ENCODE assay signal across 19 cellular contexts in genomic region chr2:180208841-180209240, GRCh38.
A peak's percentile ranks its signal among the peaks of the same experiment; 100 is the strongest.
DNase-seq lines count a peak whose midpoint lies in the region; ATAC-seq and TF ChIP-seq lines count a peak whose summit lies in the region.
"Had no signal": no experiment of that assay in that cellular context is flagged by ENCODE, and none has a peak within 500 bp of the region (broad histone marks: within the 10 kb centered on the region; RNA-seq: fewer than 3 reads in every experiment).

No MANE protein-coding gene starts in this region.

- ATAC-seq in HG02642 (IDR thresholded peaks at IDR 0.05; ENCODE audit: poor library complexity, unreplicated experiment): no peak
- ATAC-seq: activated CD4-positive, CD25-positive, alpha-beta regulatory T cell treated with anti-CD3 and anti-CD28 coated beads, Interleukin-2, amount 50 U/mL, for 24 hours; HCT116; left lung; psoas muscle; T-helper 17 cell had no signal

- TF ChIP-seq CTCF in fibroblast of the aortic adventitia (IDR thresholded peaks at IDR 0.05; ENCODE audit: insufficient read depth, low read length) (no peak), smooth muscle cell (IDR thresholded peaks at IDR 0.05; ENCODE audit: borderline replicate concordance, insufficient read depth, poor library complexity, severe bottlenecking) (no peak)

- peak; percentile 53 for DNase-seq in HS-27A (ENCODE audit: low read depth)
- DNase-seq in adipocyte (ENCODE audit: low read depth): peak; percentile 43
- DNase-seq in fibroblast of the aortic adventitia (ENCODE audit: low read depth): peak; percentile 61
- no peak for DNase-seq in smooth muscle cell (lab: John Stamatoyannopoulos, UW; ENCODE audit: unreplicated experiment)
- no peak for DNase-seq in NCI-H510A treated with DMSO at 0.1 percent for 48 hours (lab: John Stamatoyannopoulos, UW)
- DNase-seq in caudate nucleus (lab: John Stamatoyannopoulos, UW): no peak
- DNase-seq: activated naive CD4-positive, alpha-beta T cell treated with anti-CD3 and anti-CD28 coated beads for 36 hours; CD4-positive, alpha-beta memory T cell; hippocampal formation; left lung; naive B cell; NCI-H187 treated with DMSO at 0.1 percent for 48 hours; NCI-H526; Peyer's patch; psoas muscle; T-helper 17 cell had no signal

- H3K27me3 ChIP-seq in adipocyte (replicated peaks; ENCODE audit: control insufficient read depth, insufficient read depth, low read length) (no peaks in the 10 kb centered on the region), smooth muscle cell (ENCODE audit: low read depth) (no peaks in the 10 kb centered on the region)
- H3K27me3 ChIP-seq: left lung, Peyer's patch had no signal

- no peak overlapping the region for H3K9ac ChIP-seq in adipocyte (ENCODE audit: low read length)
- H3K9ac ChIP-seq in smooth muscle cell (ENCODE audit: low read depth): no peak overlapping the region

- H3K9me3 ChIP-seq in adipocyte (ENCODE audit: control insufficient read depth, low read length) (no peaks in the 10 kb centered on the region), smooth muscle cell (replicated peaks; ENCODE audit: low read depth) (no peaks in the 10 kb centered on the region)
- H3K9me3 ChIP-seq: left lung, Peyer's patch, psoas muscle had no signal

- H3K4me3 ChIP-seq in adipocyte (ENCODE audit: low read length) (no peak overlapping the region), fibroblast of the aortic adventitia (ENCODE audit: low read depth, low read length) (no peak overlapping the region), smooth muscle cell (no peak overlapping the region)
- H3K4me3 ChIP-seq: left lung, Peyer's patch, psoas muscle had no signal

- H3K79me2 ChIP-seq in smooth muscle cell (ENCODE audit: low read depth): no peaks in the 10 kb centered on the region

- H3K4me2 ChIP-seq in smooth muscle cell: peak overlapping the region; percentile 41

- H3K27ac ChIP-seq in smooth muscle cell (ENCODE audit: low read depth) (no peak overlapping the region), caudate nucleus (ENCODE audit: low read depth, low read length) (no peak overlapping the region)
- H3K27ac ChIP-seq: left lung, Peyer's patch, psoas muscle had no signal

- H3K36me3 ChIP-seq in adipocyte (ENCODE audit: control insufficient read depth, insufficient read depth, low read length, severe bottlenecking): no peaks in the 10 kb centered on the region
- H3K36me3 ChIP-seq in smooth muscle cell (ENCODE audit: low read depth): no peaks in the 10 kb centered on the region
- H3K36me3 ChIP-seq: left lung, Peyer's patch had no signal

- 23% methylated on average over 2 of the region's 2 CpGs for WGBS in smooth muscle cell (ENCODE audit: low lambda C conversion rate)

- H2AFZ ChIP-seq in smooth muscle cell (ENCODE audit: low read depth): no peak overlapping the region

- H4K20me1 ChIP-seq in smooth muscle cell (ENCODE audit: low read depth): no peaks in the 10 kb centered on the region

- H3K4me1 ChIP-seq in adipocyte (ENCODE audit: control insufficient read depth, insufficient read depth, low read length) (peaks cover 45% of the 10 kb centered on the region), smooth muscle cell (ENCODE audit: low read depth) (peaks cover 16% of the 10 kb centered on the region)
- H3K4me1 ChIP-seq: left lung, Peyer's patch, psoas muscle had no signal

- no peaks in the 10 kb centered on the region for H3F3A ChIP-seq in smooth muscle cell (ENCODE audit: low read depth)

Comparison
In these comparisons a context has a peak if more than half of its experiments do, and no peak if none do; other contexts are left out.
1. DNase-seq: peak in HS-27A (single experiment), adipocyte (single experiment) and fibroblast of the aortic adventitia (single experiment); none in smooth muscle cell (single experiment), NCI-H510A treated with DMSO at 0.1 percent for 48 hours (single experiment) and caudate nucleus (0 of 61).